Comparison of ENCODE assay signal across 22 cellular contexts in the genomic region with DNA sequence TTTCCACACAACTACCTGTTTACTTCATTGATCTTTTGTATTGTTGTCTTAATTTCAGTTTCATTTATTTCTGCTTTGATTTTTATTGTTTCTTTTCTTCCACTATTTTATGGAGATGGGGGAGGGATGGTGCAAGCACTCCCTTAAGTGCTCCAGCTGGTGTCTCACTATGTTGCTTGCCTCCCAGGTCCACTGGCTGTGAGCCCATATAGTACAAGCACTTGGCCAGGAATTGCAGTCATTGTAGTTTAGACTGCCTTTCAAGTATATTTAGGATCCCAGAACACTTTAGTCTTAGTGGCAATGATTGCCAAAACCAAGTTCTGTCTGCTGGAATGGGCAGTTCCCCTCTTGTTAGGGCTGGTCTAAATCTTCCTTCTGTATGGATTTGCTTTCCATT.
"Had no signal": no experiment of that assay in that cellular context is flagged by ENCODE, and none has a peak within 500 bp of the region (broad histone marks: within the 10 kb centered on the region; RNA-seq: fewer than 3 reads in every experiment).

No MANE protein-coding gene starts in this region.

- H3K27me3 ChIP-seq: esophagus squamous epithelium, upper lobe of right lung had no signal

- H3K4me3 ChIP-seq: esophagus squamous epithelium, upper lobe of right lung had no signal

- H3K27ac ChIP-seq: esophagus squamous epithelium, upper lobe of right lung had no signal

- H3K4me1 ChIP-seq: esophagus squamous epithelium, upper lobe of right lung had no signal

- H3K9me3 ChIP-seq: upper lobe of right lung had no signal

- DNase-seq: activated CD4-positive, alpha-beta T cell treated with anti-CD3 and anti-CD28 coated beads for 48 hours; activated CD4-positive, CD25-positive, alpha-beta regulatory T cell; activated CD8-positive, alpha-beta T cell treated with anti-CD3 and anti-CD28 coated beads for 36 hours; activated naive CD4-positive, alpha-beta T cell treated with anti-CD3 and anti-CD28 coated beads, Interleukin-2, amount 10 ng/mL, durations not matched to agents 7 days and 5 days; activated naive CD8-positive, alpha-beta T cell treated with anti-CD3 and anti-CD28 coated beads, Interleukin-2, amount 50 U/mL, for 24 hours; activated T-cell treated with anti-CD3 and anti-CD28 coated beads, Interleukin-2, amount 50 U/mL, for 1 hour; aorta; dermis blood vessel endothelial cell; effector memory CD4-positive, alpha-beta T cell; esophagus squamous epithelium; hippocampal formation; islet precursor cell; midbrain; occipital lobe; posterior cingulate gyrus; stimulated activated CD4-positive, alpha-beta T cell treated with anti-CD3 and anti-CD28 coated beads, Interleukin-12 subunit alpha, Interleukin-12 subunit beta, amount 100 ng/mL, for 4 hours; stimulated activated CD4-positive, alpha-beta T cell treated with anti-CD3 and anti-CD28 coated beads, Interleukin-1b, Interleukin-23, amount 100 ng/mL, for 48 hours; stimulated activated CD8-positive, alpha-beta memory T cell treated with anti-CD3 and anti-CD28 coated beads, Interleukin-4, amount 100 ng/mL, for 48 hours; stimulated activated naive CD4-positive, alpha-beta T cell; T-helper 1 cell; T-helper 9 cell; upper lobe of right lung had no signal

- H3K36me3 ChIP-seq: esophagus squamous epithelium, upper lobe of right lung had no signal
